ENCODE assay signal across 8 cellular contexts in genomic region chr17:29588017-29588557, GRCh38. TPM values are rescaled to one million over a fixed set of nuclear protein-coding genes. Genes with fewer than 3 reads are reported as not detected.
DNase-seq lines count a peak whose midpoint lies in the region; ATAC-seq and TF ChIP-seq lines count a peak whose summit lies in the region.

No MANE protein-coding gene starts in this region.

- no peaks in the 10 kb centered on the region for H3K9me3 ChIP-seq in adrenal gland (replicated peaks in 1 of 3)
- no peaks in the 10 kb centered on the region for H3K9me3 ChIP-seq in thymus (ENCODE audit: control insufficient read depth)

- no peaks in the 10 kb centered on the region for H3K9me3 Mint-ChIP-seq in activated CD4-positive, alpha-beta T cell treated with anti-CD3 and anti-CD28 coated beads, Interleukin-2, amount 10 ng/mL, durations not matched to agents 24 days and 14 days

- H3K4me1 Mint-ChIP-seq in activated CD4-positive, alpha-beta T cell treated with anti-CD3 and anti-CD28 coated beads, Interleukin-2, amount 10 ng/mL, durations not matched to agents 24 days and 14 days, result peaks cover 56% of the 10 kb centered on the region

- peak overlapping the region; percentile 91 for H3K4me3 Mint-ChIP-seq in activated CD4-positive, alpha-beta T cell treated with anti-CD3 and anti-CD28 coated beads, Interleukin-2, amount 10 ng/mL, durations not matched to agents 24 days and 14 days

- H3K4me1 ChIP-seq in adrenal gland (replicated peaks in 1 of 2), result peaks cover 41 to 50% of the 10 kb centered on the region in 2 donors
- peaks cover 52% of the 10 kb centered on the region for H3K4me1 ChIP-seq in thymus (ENCODE audit: control insufficient read depth, insufficient read depth, low read length)

- intact Hi-C loops in activated CD4-positive, alpha-beta T cell treated with anti-CD3 and anti-CD28 coated beads, Interleukin-2, amount 10 ng/mL, durations not matched to agents 24 days and 14 days (cut with micrococcal nuclease), result no loop called here
- intact Hi-C loops in adrenal gland (cut with DNase I), result no loop called here

- DNase-seq in activated CD4-positive, alpha-beta T cell treated with anti-CD3 and anti-CD28 coated beads, Interleukin-2, amount 10 ng/mL, durations not matched to agents 24 days and 14 days, result no peak
- no peak for DNase-seq in activated CD4-positive, alpha-beta T cell treated with anti-CD3 and anti-CD28 coated beads, Interleukin-2, amount 50 U/mL, for 48 hours
- DNase-seq in adrenal gland, result peak in 1 of 7 donors; percentile 18
- no peak for DNase-seq in D341Med (ENCODE audit: low spot score)
- no peak for DNase-seq in islet precursor cell

- peak overlapping the region; percentile 89 for H3K27ac Mint-ChIP-seq in activated CD4-positive, alpha-beta T cell treated with anti-CD3 and anti-CD28 coated beads, Interleukin-2, amount 10 ng/mL, durations not matched to agents 24 days and 14 days

- ATAC-seq in GM18502 (IDR thresholded peaks at IDR 0.05; ENCODE audit: poor library complexity, unreplicated experiment), result no peak

- H3K27me3 Mint-ChIP-seq in activated CD4-positive, alpha-beta T cell treated with anti-CD3 and anti-CD28 coated beads, Interleukin-2, amount 10 ng/mL, durations not matched to agents 24 days and 14 days, result no peaks in the 10 kb centered on the region

- H3K36me3 ChIP-seq in adrenal gland (replicated peaks in 1 of 2) (peaks cover 0 to 2% of the 10 kb centered on the region in 2 donors), thymus (ENCODE audit: control insufficient read depth, insufficient read depth) (peaks cover 8% of the 10 kb centered on the region)

- H3K4me3 ChIP-seq in adrenal gland, result peak overlapping the region in 2 of 4 donors; percentile 80 to 87
- H3K4me3 ChIP-seq in thymus (ENCODE audit: low read length), result peak overlapping the region; percentile 90

- WGBS in adrenal gland, 4 donors, result 33 to 44% (median 36%) methylated on average over 4 to 8 of the region's 8 CpGs
- 43% methylated on average over 8 of the region's 8 CpGs for WGBS in thymus

- H3K36me3 Mint-ChIP-seq in activated CD4-positive, alpha-beta T cell treated with anti-CD3 and anti-CD28 coated beads, Interleukin-2, amount 10 ng/mL, durations not matched to agents 24 days and 14 days (ENCODE audit: low read depth), result peaks cover 8% of the 10 kb centered on the region

- TF ChIP-seq CTCF in adrenal gland (IDR thresholded peaks at IDR 0.05), result no peak

- no peak for TF ChIP-seq POLR2A in adrenal gland (IDR thresholded peaks at IDR 0.05)

- H3K27me3 ChIP-seq in adrenal gland (no peaks in the 10 kb centered on the region), layer of hippocampus (ENCODE audit: control insufficient read depth, insufficient read depth, low read length) (no peaks in the 10 kb centered on the region), thymus (ENCODE audit: control insufficient read depth, insufficient read depth) (no peaks in the 10 kb centered on the region)

- H3K27ac ChIP-seq in adrenal gland (peak overlapping the region in 4 of 5 donors; percentile 60 to 89 (median 66)), layer of hippocampus (ENCODE audit: low read depth, low read length) (peak overlapping the region; percentile 85), thymus (ENCODE audit: low read depth) (peak overlapping the region; percentile 61)

RNA-seq across cellular contexts. Expression of gene GIT1, which starts 1.4 kb away (rescaled TPM):
- total RNA-seq in activated CD4-positive, alpha-beta T cell treated with anti-CD3 and anti-CD28 coated beads, Interleukin-2, amount 10 ng/mL, durations not matched to agents 24 days and 14 days, result 91.3 and 91.4 TPM in 2 replicates
- total RNA-seq in adrenal gland, result 10 to 100 TPM; 21.3 to 36.6 (median 31.7) TPM
- polyA plus RNA-seq in adrenal gland, result 10 to 100 TPM; 13.7 to 51.6 (median 33.4) TPM
- 33.7 TPM for polyA plus RNA-seq in thymus

RNA-seq across cellular contexts. Expression of gene ANKRD13B, which starts 4.8 kb away (rescaled TPM):
- 43.1 and 49.8 TPM in 2 replicates for total RNA-seq in activated CD4-positive, alpha-beta T cell treated with anti-CD3 and anti-CD28 coated beads, Interleukin-2, amount 10 ng/mL, durations not matched to agents 24 days and 14 days
- total RNA-seq in adrenal gland, result 10 to 100 TPM in 1 of 8 donors, 1 to 10 TPM in 7; 2.5 to 11.7 (median 5.4) TPM
- polyA plus RNA-seq in adrenal gland, result 10 to 100 TPM in 1 of 3 donors, 1 to 10 TPM in 2; 1.0 to 23.8 (median 7.2) TPM
- 2.2 TPM for polyA plus RNA-seq in thymus

RNA-seq across cellular contexts. Expression of gene TP53I13, which starts 19.6 kb away (rescaled TPM):
- 69.7 and 77.9 TPM in 2 replicates for total RNA-seq in activated CD4-positive, alpha-beta T cell treated with anti-CD3 and anti-CD28 coated beads, Interleukin-2, amount 10 ng/mL, durations not matched to agents 24 days and 14 days
- total RNA-seq in adrenal gland, result 10 to 100 TPM; 22.0 to 70.5 (median 45.2) TPM
- 100 to 1,000 TPM in 2 of 3 donors, 1 to 10 TPM in 1; 4.2 to 163 (median 135) TPM for polyA plus RNA-seq in adrenal gland
- polyA plus RNA-seq in thymus, result 98.2 TPM

RNA-seq across cellular contexts. Expression of gene ABHD15, which starts 21.2 kb away (rescaled TPM):
- 20.0 and 20.1 TPM in 2 replicates for total RNA-seq in activated CD4-positive, alpha-beta T cell treated with anti-CD3 and anti-CD28 coated beads, Interleukin-2, amount 10 ng/mL, durations not matched to agents 24 days and 14 days
- 10 to 100 TPM in 1 of 8 donors, 1 to 10 TPM in 7; 4.7 to 11.1 (median 7.5) TPM for total RNA-seq in adrenal gland
- polyA plus RNA-seq in adrenal gland (1 to 10 TPM; 2.9 to 4.1 (median 3.0) TPM), thymus (7.8 TPM)

RNA-seq across cellular contexts. Expression of gene CORO6, which starts 34.6 kb away (rescaled TPM):
- total RNA-seq in activated CD4-positive, alpha-beta T cell treated with anti-CD3 and anti-CD28 coated beads, Interleukin-2, amount 10 ng/mL, durations not matched to agents 24 days and 14 days, result 5.6 and 6.4 TPM in 2 replicates
- 10 to 100 TPM in 1 of 8 donors, 1 to 10 TPM in 7; 1.1 to 14.8 (median 5.6) TPM for total RNA-seq in adrenal gland
- polyA plus RNA-seq in adrenal gland (10 to 100 TPM in 2 of 3 donors, under 1 TPM in 1; 0.44 to 34.0 (median 25.5) TPM), thymus (17.0 TPM)
